16 cellular contexts compared by ENCODE assay signal in genomic region chr20:33602826-33603590, GRCh38. TPM values are rescaled to one million over a fixed set of nuclear protein-coding genes. Genes with fewer than 3 reads are reported as not detected.
DNase-seq lines count a peak whose midpoint lies in the region; FAIRE-seq and TF ChIP-seq lines count a peak whose summit lies in the region.
"Had no signal": no experiment of that assay in that cellular context is flagged by ENCODE, and none has a peak within 500 bp of the region (broad histone marks: within the 10 kb centered on the region; RNA-seq: fewer than 3 reads in every experiment).

No MANE protein-coding gene starts in this region.

- no peak overlapping the region for H3K4me3 Mint-ChIP-seq in activated CD4-positive, alpha-beta memory T cell treated with anti-CD3 and anti-CD28 coated beads for 36 hours
- no peak overlapping the region for H3K4me3 Mint-ChIP-seq in activated CD4-positive, alpha-beta memory T cell treated with anti-CD3 and anti-CD28 coated beads, Interleukin-2, amount 10 ng/mL, durations not matched to agents 7 days and 5 days
- no peak overlapping the region for H3K4me3 Mint-ChIP-seq in activated T-helper 2 cell treated with anti-CD3 and anti-CD28 coated beads, Interferon-gamma antibody, Interleukin-2, Interleukin-4, amounts not matched to agents 10 μg/mL and 5 μg/mL and 100 μg/mL, durations not matched to agents 14 hours and 24 hours and 36 hours (ENCODE audit: low read depth)

- H3K4me1 Mint-ChIP-seq in activated CD4-positive, alpha-beta memory T cell treated with anti-CD3 and anti-CD28 coated beads for 36 hours (ENCODE audit: low read depth), result peaks cover 20% of the 10 kb centered on the region
- H3K4me1 Mint-ChIP-seq in activated CD4-positive, alpha-beta memory T cell treated with anti-CD3 and anti-CD28 coated beads, Interleukin-2, amount 10 ng/mL, durations not matched to agents 7 days and 5 days, result peaks cover 23% of the 10 kb centered on the region
- peaks cover 20% of the 10 kb centered on the region for H3K4me1 Mint-ChIP-seq in activated T-helper 2 cell treated with anti-CD3 and anti-CD28 coated beads, Interferon-gamma antibody, Interleukin-2, Interleukin-4, amounts not matched to agents 10 μg/mL and 5 μg/mL and 100 μg/mL, durations not matched to agents 14 hours and 24 hours and 36 hours (ENCODE audit: low read depth)

- FAIRE-seq in urothelium cell line (lab: Jason Lieb, UNC), result no peak
- FAIRE-seq: H54 had no signal

- H3K36me3 Mint-ChIP-seq in activated CD4-positive, alpha-beta memory T cell treated with anti-CD3 and anti-CD28 coated beads for 36 hours, result peaks cover 3% of the 10 kb centered on the region
- H3K36me3 Mint-ChIP-seq in activated CD4-positive, alpha-beta memory T cell treated with anti-CD3 and anti-CD28 coated beads, Interleukin-2, amount 10 ng/mL, durations not matched to agents 7 days and 5 days (ENCODE audit: low read depth), result peaks cover 11% of the 10 kb centered on the region
- peaks cover 1% of the 10 kb centered on the region for H3K36me3 Mint-ChIP-seq in activated T-helper 2 cell treated with anti-CD3 and anti-CD28 coated beads, Interferon-gamma antibody, Interleukin-2, Interleukin-4, amounts not matched to agents 10 μg/mL and 5 μg/mL and 100 μg/mL, durations not matched to agents 14 hours and 24 hours and 36 hours (ENCODE audit: low read depth)

- TF ChIP-seq CTCF in GM10266 (IDR thresholded peaks at IDR 0.05; ENCODE audit: control insufficient read depth, insufficient read depth, low read depth, missing control alignments), result no peak

- no peaks in the 10 kb centered on the region for H3K27me3 Mint-ChIP-seq in activated CD4-positive, alpha-beta memory T cell treated with anti-CD3 and anti-CD28 coated beads for 36 hours
- no peaks in the 10 kb centered on the region for H3K27me3 Mint-ChIP-seq in activated CD4-positive, alpha-beta memory T cell treated with anti-CD3 and anti-CD28 coated beads, Interleukin-2, amount 10 ng/mL, durations not matched to agents 7 days and 5 days
- H3K27me3 Mint-ChIP-seq in activated T-helper 2 cell treated with anti-CD3 and anti-CD28 coated beads, Interferon-gamma antibody, Interleukin-2, Interleukin-4, amounts not matched to agents 10 μg/mL and 5 μg/mL and 100 μg/mL, durations not matched to agents 14 hours and 24 hours and 36 hours (ENCODE audit: low read depth), result no peaks in the 10 kb centered on the region

- intact Hi-C loops in activated CD4-positive, alpha-beta memory T cell treated with anti-CD3 and anti-CD28 coated beads for 36 hours (cut with micrococcal nuclease), result loop anchor here (2.0 kb wide), 1 partner anchor 50 kb away; no protein-coding TSS in a partner anchor
- intact Hi-C loops in activated T-helper 2 cell treated with anti-CD3 and anti-CD28 coated beads, Interferon-gamma antibody, Interleukin-2, Interleukin-4, amounts not matched to agents 10 μg/mL and 5 μg/mL and 100 μg/mL, durations not matched to agents 14 hours and 24 hours and 36 hours (cut with micrococcal nuclease), result no loop called here

- H3K27ac Mint-ChIP-seq in activated CD4-positive, alpha-beta memory T cell treated with anti-CD3 and anti-CD28 coated beads for 36 hours, result peak overlapping the region; percentile 35
- H3K27ac Mint-ChIP-seq in activated CD4-positive, alpha-beta memory T cell treated with anti-CD3 and anti-CD28 coated beads, Interleukin-2, amount 10 ng/mL, durations not matched to agents 7 days and 5 days, result no peak overlapping the region
- peak overlapping the region; percentile 34 for H3K27ac Mint-ChIP-seq in activated T-helper 2 cell treated with anti-CD3 and anti-CD28 coated beads, Interferon-gamma antibody, Interleukin-2, Interleukin-4, amounts not matched to agents 10 μg/mL and 5 μg/mL and 100 μg/mL, durations not matched to agents 14 hours and 24 hours and 36 hours

- CTCF ChIA-PET in activated CD4-positive, alpha-beta memory T cell treated with anti-CD3 and anti-CD28 coated beads for 36 hours (lab: Charles Lee), result interaction anchor here (1.9 kb wide), 1 partner anchor 65 kb away, joined by 4 read pairs; no protein-coding TSS in a partner anchor
- CTCF ChIA-PET in activated CD4-positive, alpha-beta memory T cell treated with anti-CD3 and anti-CD28 coated beads, Interleukin-2, amount 10 ng/mL, durations not matched to agents 7 days and 5 days (lab: Charles Lee), result interaction anchor here (1.2 kb wide), 1 partner anchor 14 kb away, joined by 4 read pairs; no protein-coding TSS in a partner anchor

- no peak for DNase-seq in activated CD4-positive, alpha-beta memory T cell treated with anti-CD3 and anti-CD28 coated beads for 36 hours
- DNase-seq in activated CD4-positive, alpha-beta memory T cell treated with anti-CD3 and anti-CD28 coated beads, Interleukin-2, amount 10 ng/mL, durations not matched to agents 7 days and 5 days, result no peak
- peak; percentile 34 for DNase-seq in HPDE6-E6E7 (ENCODE audit: extremely low spot score)
- DNase-seq in activated T-helper 2 cell treated with anti-CD3 and anti-CD28 coated beads, Interferon-gamma antibody, Interleukin-2, Interleukin-4, amounts not matched to agents 10 μg/mL and 5 μg/mL and 100 μg/mL, durations not matched to agents 14 hours and 24 hours and 36 hours (ENCODE audit: low spot score), result no peak
- peak; percentile 10 for DNase-seq in renal cortical epithelial cell (ENCODE audit: low read depth)
- DNase-seq in urothelium cell line (ENCODE audit: low spot score), result no peak
- no peak for DNase-seq in GM10266 (ENCODE audit: extremely low spot score)
- DNase-seq in DMS153 treated with DMSO at 0.1 percent for 48 hours (lab: John Stamatoyannopoulos, UW; ENCODE audit: unreplicated experiment), result no peak
- DNase-seq: aorta; hypothalamus; Kasumi-1; stimulated activated CD4-positive, alpha-beta T cell treated with anti-CD3 and anti-CD28 coated beads, Interleukin-4, amount 100 ng/mL, for 24 hours had no signal

- H3K9me3 Mint-ChIP-seq in activated CD4-positive, alpha-beta memory T cell treated with anti-CD3 and anti-CD28 coated beads for 36 hours, result no peaks in the 10 kb centered on the region
- no peaks in the 10 kb centered on the region for H3K9me3 Mint-ChIP-seq in activated CD4-positive, alpha-beta memory T cell treated with anti-CD3 and anti-CD28 coated beads, Interleukin-2, amount 10 ng/mL, durations not matched to agents 7 days and 5 days
- no peaks in the 10 kb centered on the region for H3K9me3 Mint-ChIP-seq in activated T-helper 2 cell treated with anti-CD3 and anti-CD28 coated beads, Interferon-gamma antibody, Interleukin-2, Interleukin-4, amounts not matched to agents 10 μg/mL and 5 μg/mL and 100 μg/mL, durations not matched to agents 14 hours and 24 hours and 36 hours

- POLR2A ChIA-PET in activated CD4-positive, alpha-beta memory T cell treated with anti-CD3 and anti-CD28 coated beads for 36 hours (lab: Charles Lee), result no interaction called here
- POLR2A ChIA-PET in activated CD4-positive, alpha-beta memory T cell treated with anti-CD3 and anti-CD28 coated beads, Interleukin-2, amount 10 ng/mL, durations not matched to agents 7 days and 5 days (lab: Charles Lee), result no interaction called here

RNA-seq across cellular contexts. Expression of gene C20orf144, which starts 59.1 kb away (rescaled TPM):
- total RNA-seq in activated CD4-positive, alpha-beta memory T cell treated with anti-CD3 and anti-CD28 coated beads for 36 hours, result under 1 TPM; 0.26 to 0.31 TPM
- total RNA-seq in activated CD4-positive, alpha-beta memory T cell treated with anti-CD3 and anti-CD28 coated beads, Interleukin-2, amount 10 ng/mL, durations not matched to agents 7 days and 5 days, result under 1 TPM; 0.30 to 0.33 TPM
- total RNA-seq in activated T-helper 2 cell treated with anti-CD3 and anti-CD28 coated beads, Interferon-gamma antibody, Interleukin-2, Interleukin-4, amounts not matched to agents 10 μg/mL and 5 μg/mL and 100 μg/mL, durations not matched to agents 14 hours and 24 hours and 36 hours, result 0.27 and 0.28 TPM in 2 replicates
- 0.35 TPM in 1 of 2 replicates, not detected in the other for total RNA-seq in renal cortical epithelial cell
- total RNA-seq: NCI-H460, posterior vena cava, suprapubic skin had no signal

Comparison
In these comparisons a context has a peak if more than half of its experiments do, and no peak if none do; other contexts are left out.
1. DNase-seq: peak in HPDE6-E6E7 (single experiment) and renal cortical epithelial cell (single experiment); none in activated CD4-positive, alpha-beta memory T cell treated with anti-CD3 and anti-CD28 coated beads for 36 hours (single experiment), activated CD4-positive, alpha-beta memory T cell treated with anti-CD3 and anti-CD28 coated beads, Interleukin-2, amount 10 ng/mL, durations not matched to agents 7 days and 5 days (single experiment), activated T-helper 2 cell treated with anti-CD3 and anti-CD28 coated beads, Interferon-gamma antibody, Interleukin-2, Interleukin-4, amounts not matched to agents 10 μg/mL and 5 μg/mL and 100 μg/mL, durations not matched to agents 14 hours and 24 hours and 36 hours (single experiment), urothelium cell line (single experiment), GM10266 (single experiment) and DMS153 treated with DMSO at 0.1 percent for 48 hours (single experiment).